8 cellular contexts compared by ENCODE assay signal in genomic region chr20:56628873-56629463, GRCh38. TPM values are rescaled to one million over a fixed set of nuclear protein-coding genes. Genes with fewer than 3 reads are reported as not detected.
A peak's percentile ranks its signal among the peaks of the same experiment; 100 is the strongest.
DNase-seq lines count a peak whose midpoint lies in the region; ATAC-seq and TF ChIP-seq lines count a peak whose summit lies in the region.

Gene TFAP2C, plus strand, starts transcription at chr20:56629306. Its CDS starts 239 bp downstream, at chr20:56629545.

- H3K4me3 ChIP-seq in MG63, result peak within 1 kb of the TSS; percentile 60
- peak within 1 kb of the TSS; percentile 40 to 61 (median 52) for H3K4me3 ChIP-seq in heart right ventricle
- H3K4me3 ChIP-seq in retinal pigment epithelial cell (ENCODE audit: low read length), result peak within 1 kb of the TSS; percentile 2

- TF ChIP-seq CTCF in heart right ventricle (IDR thresholded peaks at IDR 0.05), result no peak
- TF ChIP-seq CTCF in retinal pigment epithelial cell (conservative IDR thresholded peaks at IDR 0.05; ENCODE audit: low read depth, low read length), result no peak

- DNase-seq in ELR (ENCODE audit: low read depth) (peak; percentile 94), MG63 (peak; percentile 80), heart right ventricle (peak; percentile 38 to 74), retinal pigment epithelial cell (ENCODE audit: low read depth) (no peak), activated gamma-delta T cell (lab: John Stamatoyannopoulos, UW) (no peak), NCI-H1694 (lab: John Stamatoyannopoulos, UW) (no peak)

- intact Hi-C loops in heart right ventricle (cut with DNase I), result no loop called here

- peaks cover 39% of the 10 kb centered on the region for H3K27me3 Mint-ChIP-seq in activated naive CD4-positive, alpha-beta T cell treated with anti-CD3 and anti-CD28 coated beads, Interleukin-2, amount 50 U/mL, for 24 hours

- H3K27me3 ChIP-seq in MG63, result peaks cover 3% of the 10 kb centered on the region; the same call in 1 of the 2 replicates
- peaks cover 58 to 100% (median 100%) of the 10 kb centered on the region in 7 donors for H3K27me3 ChIP-seq in heart right ventricle

- H3K36me3 Mint-ChIP-seq in activated naive CD4-positive, alpha-beta T cell treated with anti-CD3 and anti-CD28 coated beads, Interleukin-2, amount 50 U/mL, for 24 hours, result no peaks in the 10 kb centered on the region

- ATAC-seq in heart right ventricle (peak; percentile 72 to 89 (median 78)), GM19397 (IDR thresholded peaks at IDR 0.05; ENCODE audit: unreplicated experiment) (no peak)

- H3K9me3 Mint-ChIP-seq in activated naive CD4-positive, alpha-beta T cell treated with anti-CD3 and anti-CD28 coated beads, Interleukin-2, amount 50 U/mL, for 24 hours, result no peaks in the 10 kb centered on the region

- 1 to 2% methylated on average over 62 of the region's 62 CpGs for WGBS in heart right ventricle, 2 donors

- peak within 1 kb of the TSS in 1 of 10 donors; percentile 44 for H3K27ac ChIP-seq in heart right ventricle

- peaks cover 13 to 58% (median 45%) of the 10 kb centered on the region in 9 donors for H3K4me1 ChIP-seq in heart right ventricle

- H3K36me3 ChIP-seq in MG63 (no peaks in the 10 kb centered on the region), heart right ventricle (no peaks in the 10 kb centered on the region)

- no peaks in the 10 kb centered on the region for H3K9me3 ChIP-seq in MG63
- no peaks in the 10 kb centered on the region for H3K9me3 ChIP-seq in heart right ventricle

- H3K27ac Mint-ChIP-seq in activated naive CD4-positive, alpha-beta T cell treated with anti-CD3 and anti-CD28 coated beads, Interleukin-2, amount 50 U/mL, for 24 hours, result no peak within 1 kb of the TSS

- H3K4me3 Mint-ChIP-seq in activated naive CD4-positive, alpha-beta T cell treated with anti-CD3 and anti-CD28 coated beads, Interleukin-2, amount 50 U/mL, for 24 hours, result peak within 1 kb of the TSS; percentile 67

- peaks cover 16% of the 10 kb centered on the region for H3K4me1 Mint-ChIP-seq in activated naive CD4-positive, alpha-beta T cell treated with anti-CD3 and anti-CD28 coated beads, Interleukin-2, amount 50 U/mL, for 24 hours

RNA-seq across cellular contexts. Expression of gene TFAP2C, which starts in this region (rescaled TPM):
- 1.6 and 2.6 TPM in 2 replicates for total RNA-seq in MG63 (2014; rRNA removed; shearing (Covaris generic); ENCODE audit: low replicate concordance)
- total RNA-seq in heart right ventricle, result under 1 TPM in 8 of 10 donors, not detected in 2; 0.07 to 0.49 (median 0.19) TPM
- under 1 TPM; 0.03 to 0.07 TPM for polyA plus RNA-seq in heart right ventricle

Comparison
In these comparisons a context has a peak if more than half of its experiments do, and no peak if none do; other contexts are left out.
1. Peak in DNase-seq, ATAC-seq and H3K4me3 ChIP-seq in heart right ventricle; RNA of the gene not detected or under 1 TPM.
2. DNase-seq: peak in ELR (single experiment) and MG63 (single experiment); none in retinal pigment epithelial cell (single experiment), activated gamma-delta T cell (single experiment) and NCI-H1694 (single experiment).
3. H3K4me3 ChIP-seq: peak in every context shown above with its lines; median percentile 60 in MG63; 52 in heart right ventricle; 2 in retinal pigment epithelial cell.